17 cellular contexts compared by ENCODE assay signal in the genomic region with DNA sequence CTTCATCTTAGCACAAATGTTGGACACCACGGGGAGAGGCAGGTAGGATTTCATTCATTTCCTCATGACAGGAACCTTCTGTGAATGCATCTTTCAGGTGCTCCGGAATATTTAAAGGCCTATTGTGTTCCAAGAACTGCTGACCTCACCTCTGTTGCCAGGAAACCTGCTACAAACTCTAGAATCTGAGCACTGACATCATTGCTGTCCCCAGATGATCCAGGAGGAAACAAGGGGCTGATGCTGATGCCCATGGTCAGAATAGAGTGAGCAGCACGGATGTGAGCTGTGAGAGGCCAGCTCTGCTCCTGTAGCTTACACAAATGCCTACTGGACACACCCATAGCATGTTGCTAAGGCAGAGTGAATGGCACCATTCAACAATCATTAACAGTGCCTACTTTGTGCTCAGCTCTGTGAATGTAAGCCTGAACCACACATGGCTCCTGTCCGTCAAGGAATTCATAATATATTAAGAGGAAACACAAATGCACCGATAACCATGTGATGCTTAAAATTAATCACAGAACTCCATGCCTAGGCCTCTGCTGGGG.
DNase-seq lines count a peak whose midpoint lies in the region; ATAC-seq and TF ChIP-seq lines count a peak whose summit lies in the region.
"Had no signal": no experiment of that assay in that cellular context is flagged by ENCODE, and none has a peak within 500 bp of the region (broad histone marks: within the 10 kb centered on the region; RNA-seq: fewer than 3 reads in every experiment).

No MANE protein-coding gene starts in this region.

- peak overlapping the region; percentile 59 for H3K27ac ChIP-seq in neural cell (ENCODE audit: low read length)
- no peak overlapping the region for H3K27ac ChIP-seq in suprapubic skin
- H3K27ac ChIP-seq: 22Rv1 had no signal

- H3F3A ChIP-seq in neural cell (ENCODE audit: insufficient read depth, low read length, poor library complexity, severe bottlenecking): no peaks in the 10 kb centered on the region

- H3K9me3 ChIP-seq in neural cell (ENCODE audit: low read length) (no peaks in the 10 kb centered on the region), suprapubic skin (no peaks in the 10 kb centered on the region)

- TF ChIP-seq EP300 in neural cell (conservative IDR thresholded peaks at IDR 0.05; ENCODE audit: poor library complexity, severe bottlenecking) (peak; percentile 48), suprapubic skin (IDR thresholded peaks at IDR 0.05) (no peak)

- H3K9me2 ChIP-seq in neural cell (ENCODE audit: insufficient read depth, low read length): no peaks in the 10 kb centered on the region

- TF ChIP-seq POLR2A in suprapubic skin (IDR thresholded peaks at IDR 0.05): no peak

- H3K79me2 ChIP-seq in neural cell (replicated peaks; ENCODE audit: insufficient read depth, low read length): no peaks in the 10 kb centered on the region

- DNase-seq in NCI-H2029 (lab: John Stamatoyannopoulos, UW): peak; percentile 48
- DNase-seq in NCI-H2029 treated with DMSO at 0.1 percent for 48 hours (lab: John Stamatoyannopoulos, UW): no peak
- peak; percentile 85 for DNase-seq in DMS53 (lab: John Stamatoyannopoulos, UW)
- peak; percentile 7 for DNase-seq in foreskin melanocyte
- no peak for DNase-seq in suprapubic skin (ENCODE audit: low spot score in 2 of 2)
- no peak for DNase-seq in T1000 (lab: John Stamatoyannopoulos, UW)
- DNase-seq: CD8-positive, alpha-beta T cell; EL; KBM-7; NCI-H1417 treated with DMSO at 0.1 percent for 48 hours; NCI-H1930; NCI-H510A treated with DMSO at 0.1 percent for 48 hours; OCI-M1; SHP77 treated with DMSO at 0.1 percent for 48 hours had no signal

- WGBS in suprapubic skin: 48% methylated on average over 5 of the region's 5 CpGs

- ATAC-seq in GM21723 (IDR thresholded peaks at IDR 0.05; ENCODE audit: unreplicated experiment): no peak
- ATAC-seq: CD8-positive, alpha-beta T cell had no signal

- H3K36me3 ChIP-seq in neural cell (ENCODE audit: insufficient read depth, low read length) (no peaks in the 10 kb centered on the region), suprapubic skin (no peaks in the 10 kb centered on the region)

- no peaks in the 10 kb centered on the region for H4K20me1 ChIP-seq in neural cell (ENCODE audit: insufficient read depth)

- H3K4me3 ChIP-seq in neural cell (ENCODE audit: low read length): no peak overlapping the region
- no peak overlapping the region for H3K4me3 ChIP-seq in suprapubic skin

- no peak overlapping the region for H3K4me2 ChIP-seq in neural cell (ENCODE audit: low read length)

- TF ChIP-seq CTCF in neural cell (IDR thresholded peaks at IDR 0.05; ENCODE audit: poor library complexity, severe bottlenecking): no peak
- no peak for TF ChIP-seq CTCF in suprapubic skin (IDR thresholded peaks at IDR 0.05)

- TF ChIP-seq RAD21 in neural cell (conservative IDR thresholded peaks at IDR 0.05): no peak

- H3K27me3 ChIP-seq in neural cell (ENCODE audit: insufficient read depth, low read depth, low read length) (no peaks in the 10 kb centered on the region), suprapubic skin (no peaks in the 10 kb centered on the region)

- H3K9ac ChIP-seq in neural cell (ENCODE audit: low read length): peak overlapping the region; percentile 29

- no peaks in the 10 kb centered on the region for H3K4me1 ChIP-seq in suprapubic skin

- H2AFZ ChIP-seq in neural cell (ENCODE audit: low read depth, low read length): no peak overlapping the region

TF ChIP-seq in neural cell, 6 proteins besides CTCF, POLR2A, EP300 and RAD21:
- TF ChIP-seq REST (IDR thresholded peaks at IDR 0.05; ENCODE audit: borderline replicate concordance): peak; percentile 46
- no peak for TF ChIP-seq MXI1 (conservative IDR thresholded peaks at IDR 0.05; ENCODE audit: poor library complexity, severe bottlenecking)

Comparison
In these comparisons a context has a peak if more than half of its experiments do, and no peak if none do; other contexts are left out.
1. DNase-seq: peak in NCI-H2029 (single experiment), DMS53 (single experiment) and foreskin melanocyte (single experiment); none in NCI-H2029 treated with DMSO at 0.1 percent for 48 hours (single experiment), suprapubic skin (0 of 2) and T1000 (single experiment).